In genomic region chr3:88767746-88768145, GRCh38 we compare ENCODE assay signal across 22 cellular contexts.
"Had no signal": no experiment of that assay in that cellular context is flagged by ENCODE, and none has a peak within 500 bp of the region (broad histone marks: within the 10 kb centered on the region; RNA-seq: fewer than 3 reads in every experiment).

No MANE protein-coding gene starts in this region.

- H3K9me3 ChIP-seq: SJSA1 had no signal

- ATAC-seq: K562 had no signal

- H3K4me3 ChIP-seq: K562, SJSA1, SK-N-MC had no signal

- H3K36me3 ChIP-seq: SJSA1 had no signal

- H3K4me1 ChIP-seq: SJSA1 had no signal

- H3K27ac ChIP-seq: KMS-11, SJSA1, SK-N-MC had no signal

- DNase-seq: Kasumi-1, NCI-H1092, NCI-H1105 treated with DMSO at 0.1 percent for 48 hours, NCI-H1417 treated with DMSO at 0.1 percent for 48 hours, NCI-H146, NCI-H1694 treated with DMSO at 0.1 percent for 48 hours, NCI-H2029, NCI-H2081 treated with DMSO at 0.1 percent for 48 hours, NCI-H2171, NCI-H226, NCI-H446, NCI-H510A, NCI-H524 treated with DMSO at 0.1 percent for 48 hours, NCI-H69, NCI-H774, Right ventricle myocardium superior, RPMI8226, SIG-M5 had no signal

- H3K27me3 ChIP-seq: SJSA1 had no signal
